Comparison of ENCODE assay signal across 3 cellular contexts in the genomic region with DNA sequence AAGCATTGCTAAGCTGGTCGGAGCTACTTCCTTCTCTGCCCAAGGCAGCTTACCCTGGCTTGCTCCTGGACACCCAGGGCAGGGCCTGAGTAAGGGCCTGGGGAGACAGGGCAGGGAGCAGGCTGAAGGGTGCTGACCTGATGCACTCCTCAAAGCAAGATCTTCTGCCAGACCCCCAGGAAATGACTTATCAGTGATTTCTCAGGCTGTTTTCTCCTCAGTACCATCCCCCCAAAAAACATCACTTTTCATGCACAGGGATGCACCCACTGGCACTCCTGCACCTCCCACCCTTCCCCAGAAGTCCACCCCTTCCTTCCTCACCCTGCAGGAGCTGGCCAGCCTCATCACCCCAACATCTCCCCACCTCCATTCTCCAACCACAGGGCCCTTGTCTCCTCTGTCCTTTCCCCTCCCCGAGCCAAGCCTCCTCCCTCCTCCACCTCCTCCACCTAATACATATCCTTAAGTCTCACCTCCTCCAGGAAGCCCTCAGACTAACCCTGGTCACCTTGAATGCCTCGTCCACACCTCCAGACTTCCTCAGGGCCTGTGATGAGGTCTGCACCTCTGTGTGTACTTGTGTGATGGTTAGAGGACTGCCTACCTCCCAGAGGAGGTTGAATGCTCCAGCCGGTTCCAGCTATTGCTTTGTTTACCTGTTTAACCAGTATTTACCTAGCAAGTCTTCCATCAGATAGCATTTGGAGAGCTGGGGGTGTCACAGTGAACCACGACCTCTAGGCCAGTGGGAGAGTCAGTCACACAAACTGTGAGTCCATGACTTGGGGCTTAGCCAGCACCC.
A peak's percentile ranks its signal among the peaks of the same experiment; 100 is the strongest.
TF ChIP-seq lines count a peak whose summit lies in the region.

No MANE protein-coding gene starts in this region.

TF ChIP-seq in SK-N-SH, 30 proteins besides CTCF, POLR2A, EP300 and RAD21:
- no peak for TF ChIP-seq RFX5 (IDR thresholded peaks at IDR 0.05; ENCODE audit: low read length)
- no peak for TF ChIP-seq NFIC (IDR thresholded peaks at IDR 0.05; ENCODE audit: borderline replicate concordance)
- TF ChIP-seq, protein P1, sequence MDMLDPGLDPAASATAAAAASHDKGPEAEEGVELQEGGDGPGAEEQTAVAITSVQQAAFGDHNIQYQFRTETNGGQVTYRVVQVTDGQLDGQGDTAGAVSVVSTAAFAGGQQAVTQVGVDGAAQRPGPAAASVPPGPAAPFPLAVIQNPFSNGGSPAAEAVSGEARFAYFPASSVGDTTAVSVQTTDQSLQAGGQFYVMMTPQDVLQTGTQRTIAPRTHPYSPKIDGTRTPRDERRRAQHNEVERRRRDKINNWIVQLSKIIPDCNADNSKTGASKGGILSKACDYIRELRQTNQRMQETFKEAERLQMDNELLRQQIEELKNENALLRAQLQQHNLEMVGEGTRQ (IDR thresholded peaks at IDR 0.05; ENCODE audit: borderline replicate concordance, low read depth, low read length): no peak
- no peak for TF ChIP-seq SMC3 (IDR thresholded peaks at IDR 0.05; ENCODE audit: low read depth, low read length)
- no peak for TF ChIP-seq FOXJ3 (CRISPR knock-in tag; IDR thresholded peaks at IDR 0.05)
- TF ChIP-seq MEF2A (IDR thresholded peaks at IDR 0.05; ENCODE audit: borderline replicate concordance, low read depth): no peak

TF ChIP-seq in SK-N-SH treated with all-trans-retinoic acid at 6 μM for 48 hours, 23 proteins besides CTCF, POLR2A, EP300 and RAD21:
- TF ChIP-seq CREB5 (CRISPR knock-in tag; IDR thresholded peaks at IDR 0.05; ENCODE audit: low read depth) (no peak), ARNTL (CRISPR knock-in tag; IDR thresholded peaks at IDR 0.05; ENCODE audit: borderline replicate concordance, low read depth) (no peak), CSRNP3 (CRISPR knock-in tag; IDR thresholded peaks at IDR 0.05) (no peak), POU6F1 (CRISPR knock-in tag; IDR thresholded peaks at IDR 0.05; ENCODE audit: borderline replicate concordance, low read depth) (no peak), ZC3H10 (CRISPR knock-in tag; IDR thresholded peaks at IDR 0.05) (no peak), PPARA (CRISPR knock-in tag; IDR thresholded peaks at IDR 0.05; ENCODE audit: borderline replicate concordance) (no peak), ZFP30 (CRISPR knock-in tag; IDR thresholded peaks at IDR 0.05) (no peak), SNAI2 (CRISPR knock-in tag; IDR thresholded peaks at IDR 0.05) (no peak)

TF ChIP-seq in GM23338, 12 proteins besides CTCF, POLR2A, EP300 and RAD21:
- no peak for TF ChIP-seq EZH2phosphoT487 (IDR thresholded peaks at IDR 0.05; ENCODE audit: unreplicated experiment)
- peak; percentile 70 for TF ChIP-seq EZH2 (IDR thresholded peaks at IDR 0.05; ENCODE audit: low read depth, unreplicated experiment)
